ENCODE assay signal across 11 cellular contexts in the genomic region with DNA sequence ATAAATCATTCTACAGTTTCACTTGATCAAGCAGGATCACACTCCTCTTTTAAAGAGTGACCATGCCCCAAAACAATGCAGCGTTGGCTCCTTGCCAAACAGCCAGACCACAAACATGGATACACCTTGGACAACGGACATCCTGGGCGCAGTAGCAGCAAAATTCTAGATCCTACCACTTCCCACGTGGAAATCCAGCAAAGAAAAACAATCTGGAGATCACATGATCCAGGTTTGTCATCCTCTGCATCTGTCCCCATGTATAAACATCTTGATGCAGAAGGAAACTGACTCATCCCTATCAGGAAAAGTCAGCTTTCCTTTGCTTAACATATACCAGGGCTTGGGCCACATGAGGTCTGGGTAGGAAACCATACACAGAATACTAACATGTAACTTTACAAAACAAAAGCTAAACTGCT. TPM values are rescaled to one million over a fixed set of nuclear protein-coding genes. Genes with fewer than 3 reads are reported as not detected.
DNase-seq lines count a peak whose midpoint lies in the region; ATAC-seq and TF ChIP-seq lines count a peak whose summit lies in the region.
"Had no signal": no experiment of that assay in that cellular context is flagged by ENCODE, and none has a peak within 500 bp of the region (broad histone marks: within the 10 kb centered on the region; RNA-seq: fewer than 3 reads in every experiment).

No MANE protein-coding gene starts in this region.

- no peak for ATAC-seq in stimulated activated naive CD8-positive, alpha-beta T cell treated with anti-CD3 and anti-CD28 coated beads, Interleukin-15, amount 100 ng/mL, for 72 hours

- peak overlapping the region; percentile 66 for H3K4me2 ChIP-seq in fibroblast of lung (ENCODE audit: extremely low read depth, insufficient read depth, low read length)

- in situ Hi-C loops in GM13977 (cut with MboI; ENCODE audit: low pct_unique_long_range_greater_than_20kb, low sequenced_read_pairs, unreplicated experiment): no loop called here

- no peak overlapping the region for H2AFZ ChIP-seq in fibroblast of lung (ENCODE audit: low read length)

- H3K4me3 Mint-ChIP-seq in osteocyte (ENCODE audit: unreplicated experiment) (no peak overlapping the region), Caco-2 (ENCODE audit: unreplicated experiment) (no peak overlapping the region)
- H3K4me3 Mint-ChIP-seq in stimulated activated naive CD8-positive, alpha-beta T cell treated with anti-CD3 and anti-CD28 coated beads, Interleukin-15, amount 100 ng/mL, for 72 hours: no peak overlapping the region
- H3K4me3 Mint-ChIP-seq: central memory CD8-positive, alpha-beta T cell had no signal

- no peaks in the 10 kb centered on the region for H4K20me1 ChIP-seq in fibroblast of lung (ENCODE audit: control insufficient read depth, extremely low read depth, insufficient read depth, low read length)

- H3K36me3 Mint-ChIP-seq in osteocyte (ENCODE audit: unreplicated experiment): peaks cover 7% of the 10 kb centered on the region
- no peaks in the 10 kb centered on the region for H3K36me3 Mint-ChIP-seq in Caco-2 (ENCODE audit: insufficient read depth, unreplicated experiment)

- H3K27ac ChIP-seq in SJCRH30 (0 out of 2 replicates have a peak overlapping the region, but pooled peaks have one; percentile 23), fibroblast of lung (ENCODE audit: insufficient read depth, low read length) (peak overlapping the region; percentile 82)
- H3K27ac ChIP-seq: pancreas had no signal

- H3K9me3 ChIP-seq in SJCRH30 (replicated peaks): no peaks in the 10 kb centered on the region
- no peaks in the 10 kb centered on the region for H3K9me3 ChIP-seq in fibroblast of lung (ENCODE audit: control insufficient read depth, insufficient read depth, low read depth, low read length)
- H3K9me3 ChIP-seq in Caco-2: no peaks in the 10 kb centered on the region
- H3K9me3 ChIP-seq: pancreas had no signal

- H3K27ac Mint-ChIP-seq in osteocyte (ENCODE audit: unreplicated experiment): peak overlapping the region; percentile 57
- H3K27ac Mint-ChIP-seq in Caco-2 (ENCODE audit: unreplicated experiment): no peak overlapping the region
- no peak overlapping the region for H3K27ac Mint-ChIP-seq in stimulated activated naive CD8-positive, alpha-beta T cell treated with anti-CD3 and anti-CD28 coated beads, Interleukin-15, amount 100 ng/mL, for 72 hours

- peaks cover 2% of the 10 kb centered on the region for H3K79me2 ChIP-seq in fibroblast of lung (ENCODE audit: control insufficient read depth, insufficient read depth, low read length)

- H3K27me3 Mint-ChIP-seq in osteocyte (ENCODE audit: unreplicated experiment) (no peaks in the 10 kb centered on the region), Caco-2 (ENCODE audit: insufficient read depth, unreplicated experiment) (no peaks in the 10 kb centered on the region)
- H3K27me3 Mint-ChIP-seq in stimulated activated naive CD8-positive, alpha-beta T cell treated with anti-CD3 and anti-CD28 coated beads, Interleukin-15, amount 100 ng/mL, for 72 hours: no peaks in the 10 kb centered on the region
- H3K27me3 Mint-ChIP-seq: central memory CD8-positive, alpha-beta T cell had no signal

- H3K4me1 Mint-ChIP-seq in osteocyte (ENCODE audit: unreplicated experiment) (peaks cover 17% of the 10 kb centered on the region), Caco-2 (ENCODE audit: low read depth, unreplicated experiment) (no peaks in the 10 kb centered on the region)
- H3K4me1 Mint-ChIP-seq in stimulated activated naive CD8-positive, alpha-beta T cell treated with anti-CD3 and anti-CD28 coated beads, Interleukin-15, amount 100 ng/mL, for 72 hours: no peaks in the 10 kb centered on the region
- H3K4me1 Mint-ChIP-seq: central memory CD8-positive, alpha-beta T cell had no signal

- POLR2A ChIA-PET in Caco-2 (lab: Charles Lee): no interaction called here

- H3K27me3 ChIP-seq in SJCRH30 (no peaks in the 10 kb centered on the region), fibroblast of lung (ENCODE audit: control insufficient read depth, insufficient read depth, low read length) (no peaks in the 10 kb centered on the region), Caco-2 (replicated peaks; ENCODE audit: control insufficient read depth, insufficient read depth, low read length) (no peaks in the 10 kb centered on the region)
- H3K27me3 ChIP-seq: pancreas had no signal

- DNase-seq in EH (ENCODE audit: low read depth): peak; percentile 90
- peak; percentile 56 to 57 for DNase-seq in SJCRH30
- DNase-seq in fibroblast of lung (ENCODE audit: low read depth in 2 of 2): peak; percentile 93 to 94
- DNase-seq in osteocyte (ENCODE audit: extremely low spot score, unreplicated experiment): no peak
- no peak for DNase-seq in Caco-2
- no peak for DNase-seq in stimulated activated naive CD8-positive, alpha-beta T cell treated with anti-CD3 and anti-CD28 coated beads, Interleukin-15, amount 100 ng/mL, for 72 hours
- no peak for DNase-seq in GM13977 (ENCODE audit: low spot score)
- DNase-seq in NCI-H2029 treated with DMSO at 0.1 percent for 48 hours (lab: John Stamatoyannopoulos, UW): no peak

- intact Hi-C loops in Caco-2 (cut with micrococcal nuclease; ENCODE audit: unreplicated experiment): no loop called here

- H3K9me3 Mint-ChIP-seq in osteocyte (ENCODE audit: unreplicated experiment) (no peaks in the 10 kb centered on the region), Caco-2 (ENCODE audit: unreplicated experiment) (no peaks in the 10 kb centered on the region)
- no peaks in the 10 kb centered on the region for H3K9me3 Mint-ChIP-seq in stimulated activated naive CD8-positive, alpha-beta T cell treated with anti-CD3 and anti-CD28 coated beads, Interleukin-15, amount 100 ng/mL, for 72 hours
- H3K9me3 Mint-ChIP-seq: central memory CD8-positive, alpha-beta T cell had no signal

- H3K4me3 ChIP-seq in SJCRH30: no peak overlapping the region
- no peak overlapping the region for H3K4me3 ChIP-seq in fibroblast of lung (replicated peaks in 1 of 4; ENCODE audit: control extremely low read depth in 1 of 4, insufficient read depth in 1 of 4, low read depth in 3 of 4, low read length in 4 of 4)
- no peak overlapping the region for H3K4me3 ChIP-seq in Caco-2 (ENCODE audit: low read depth, low read length)
- H3K4me3 ChIP-seq: pancreas had no signal

- H3K36me3 ChIP-seq in SJCRH30: no peaks in the 10 kb centered on the region
- H3K36me3 ChIP-seq in fibroblast of lung (ENCODE audit: control insufficient read depth, insufficient read depth, low read length): no peaks in the 10 kb centered on the region
- no peaks in the 10 kb centered on the region for H3K36me3 ChIP-seq in Caco-2 (ENCODE audit: control insufficient read depth, insufficient read depth, low read length)
- H3K36me3 ChIP-seq: pancreas had no signal

- H3K4me1 ChIP-seq in SJCRH30: peaks cover 6% of the 10 kb centered on the region; the same call in 1 of the 2 replicates
- peaks cover 13% of the 10 kb centered on the region for H3K4me1 ChIP-seq in fibroblast of lung (ENCODE audit: control insufficient read depth, extremely low read depth, insufficient read depth, low read length)
- no peaks in the 10 kb centered on the region for H3K4me1 ChIP-seq in Caco-2
- H3K4me1 ChIP-seq: pancreas had no signal

- CTCF ChIA-PET in Caco-2 (lab: Charles Lee): no interaction called here

- TF ChIP-seq CTCF in fibroblast of lung (conservative IDR thresholded peaks at IDR 0.05 in 1 of 2, IDR thresholded peaks at IDR 0.05 in 1 of 2; ENCODE audit: low read depth in 1 of 2, low read length in 2 of 2) (no peak), osteocyte (IDR thresholded peaks at IDR 0.05) (no peak), Caco-2 (IDR thresholded peaks at IDR 0.05; ENCODE audit: insufficient read depth in 1 of 2, low read depth in 1 of 2, low read length in 1 of 2, severe bottlenecking in 1 of 2, unreplicated experiment in 1 of 2) (no peak), GM13977 (IDR thresholded peaks at IDR 0.05; ENCODE audit: extremely low read depth, insufficient read depth, missing control alignments) (no peak)

- BruUV-seq in Caco-2 (replicated peaks; lab: Mats Ljungman, UMichigan): no TSS peak

- no peak overlapping the region for H3K9ac ChIP-seq in fibroblast of lung (ENCODE audit: insufficient read depth, low read length)

RNA-seq across cellular contexts. Expression of a gene that starts 53.1 kb away (rescaled TPM):
- total RNA-seq in SJCRH30 (2014; rRNA removed; shearing (Covaris generic)): 17.6 and 20.3 TPM in 2 replicates
- total RNA-seq in fibroblast of lung (23.6 and 43.6 TPM in 2 replicates), osteocyte (52.2 and 57.1 TPM in 2 replicates), Caco-2 (2022) (0.09 TPM in 1 of 2 replicates, not detected in the other)
- polyA plus RNA-seq in fibroblast of lung: 25.2 and 29.6 TPM in 2 replicates
- polyA plus RNA-seq in fibroblast of lung (2012): 12.3 and 14.4 TPM in 2 replicates
- 13.9 and 14.8 TPM in 2 replicates for polyA minus RNA-seq in fibroblast of lung (ENCODE audit: low replicate concordance)
- total RNA-seq: T-helper 2 cell treated with Interferon-gamma antibody and Interleukin-4, amounts not matched to agents 100 ng/mL and 5 ng/mL, for 36 hours had no signal

Comparison
In these comparisons a context has a peak if more than half of its experiments do, and no peak if none do; other contexts are left out.
1. DNase-seq: peak in EH (single experiment), SJCRH30 (2 of 2) and fibroblast of lung (2 of 2); none in osteocyte (single experiment), Caco-2 (0 of 2), stimulated activated naive CD8-positive, alpha-beta T cell treated with anti-CD3 and anti-CD28 coated beads, Interleukin-15, amount 100 ng/mL, for 72 hours (0 of 2), GM13977 (single experiment) and NCI-H2029 treated with DMSO at 0.1 percent for 48 hours (single experiment).
2. RNA of a gene that starts 53.1 kb away (total RNA-seq): 52.2 to 57.1 TPM in osteocyte, 23.6 to 43.6 TPM in fibroblast of lung and 17.6 to 20.3 TPM in SJCRH30; 0.09 TPM in Caco-2; every median in the first group is over 10 times any median in the second.